In the genomic region with DNA sequence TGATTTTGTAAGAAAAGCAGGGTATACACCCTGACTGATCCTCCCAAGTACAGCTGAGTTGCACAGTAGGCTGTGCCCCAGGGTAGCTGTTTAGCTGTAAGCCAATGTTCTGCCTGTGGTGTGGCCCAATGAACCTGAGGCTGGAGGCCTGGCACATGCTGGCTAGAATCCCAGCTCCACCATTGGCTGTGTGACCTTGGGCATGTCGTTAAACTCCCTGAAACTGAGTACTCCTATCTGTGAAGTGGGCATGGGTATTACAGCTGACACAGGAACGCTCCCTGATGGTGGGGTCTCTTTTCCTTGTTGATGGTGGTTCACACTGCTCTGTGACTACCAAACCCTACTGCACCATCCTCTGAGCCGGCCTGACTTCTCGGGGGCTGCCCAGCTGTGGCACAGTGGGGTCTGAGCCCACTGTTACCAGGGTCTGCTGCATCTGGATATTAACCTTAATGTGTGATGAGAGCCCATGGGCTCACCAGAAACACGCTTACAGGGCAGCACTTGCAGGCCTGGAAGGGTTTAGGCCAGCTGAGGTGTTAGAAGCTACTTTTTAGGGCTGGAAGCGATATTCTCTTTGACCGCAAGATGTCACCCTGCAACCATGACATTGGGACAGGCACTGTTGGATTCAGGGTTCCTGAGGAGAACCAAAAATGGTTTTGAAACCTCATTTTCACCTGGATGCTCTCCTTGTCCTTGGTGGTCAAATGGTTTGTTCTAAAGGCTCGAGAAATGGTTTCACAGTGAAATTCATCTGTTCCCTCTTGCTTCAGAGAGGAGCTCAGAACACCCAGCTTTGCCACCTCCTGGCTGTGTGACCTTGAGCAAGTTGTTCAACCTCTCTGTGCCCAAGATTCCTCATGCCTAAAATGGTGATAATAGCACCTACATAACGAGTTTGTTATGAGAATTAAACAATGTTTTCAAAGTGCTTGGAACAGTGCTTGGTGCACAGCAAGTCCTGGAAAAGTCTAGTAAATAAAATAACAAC, we compare ENCODE assay signal across 8 cellular contexts. TPM values are rescaled to one million over a fixed set of nuclear protein-coding genes. Genes with fewer than 3 reads are reported as not detected.
DNase-seq lines count a peak whose midpoint lies in the region; ATAC-seq and TF ChIP-seq lines count a peak whose summit lies in the region.

No MANE protein-coding gene starts in this region.

- no peak overlapping the region for H3K4me3 ChIP-seq in WERI-Rb-1 (ENCODE audit: low read depth, low read length)
- H3K4me3 ChIP-seq in choroid plexus epithelial cell (ENCODE audit: low read depth, low read length): no peak overlapping the region

- no peaks in the 10 kb centered on the region for H3K27me3 ChIP-seq in WERI-Rb-1 (ENCODE audit: insufficient read depth, low read depth, severe bottlenecking)

- ATAC-seq in left lobe of liver (peak; percentile 78), HG03442 (IDR thresholded peaks at IDR 0.05; ENCODE audit: unreplicated experiment) (no peak)

- H3K9me3 ChIP-seq in WERI-Rb-1 (ENCODE audit: severe bottlenecking): no peaks in the 10 kb centered on the region

- TF ChIP-seq CTCF in WERI-Rb-1 (IDR thresholded peaks at IDR 0.05; ENCODE audit: low read depth, low read length) (peak; percentile 83), choroid plexus epithelial cell (conservative IDR thresholded peaks at IDR 0.05; ENCODE audit: low read depth, low read length) (peak; percentile 92)

- peak overlapping the region; percentile 76 for H3K27ac ChIP-seq in WERI-Rb-1

- DNase-seq in NCI-H2081 (lab: John Stamatoyannopoulos, UW) (peak; percentile 69 to 74), NCI-H2081 treated with DMSO at 0.1 percent for 48 hours (lab: John Stamatoyannopoulos, UW) (no peak), M059J (ENCODE audit: low read depth) (peak; percentile 72), WERI-Rb-1 (peak; percentile 72), choroid plexus epithelial cell (ENCODE audit: low read depth) (peak; percentile 80), left lobe of liver (ENCODE audit: low spot score) (peak; percentile 70)
- DNase-seq in stimulated activated CD4-positive, alpha-beta T cell treated with anti-CD3 and anti-CD28 coated beads, TNF-alpha, amount 100 ng/mL, for 48 hours (ENCODE audit: low read depth in 3 of 3): peak in 2 of 3 donors; percentile 25 to 27

- no peaks in the 10 kb centered on the region for H3K36me3 ChIP-seq in WERI-Rb-1

RNA-seq across cellular contexts. Expression of a gene that starts 6.8 kb away (rescaled TPM):
- total RNA-seq in M059J (2014; rRNA removed; shearing (Covaris generic)): 0.32 and 0.49 TPM in 2 replicates
- 17.5 TPM for total RNA-seq in left lobe of liver

Comparison
In these comparisons a context has a peak if more than half of its experiments do, and no peak if none do; other contexts are left out.
1. RNA of a gene that starts 6.8 kb away (total RNA-seq): 17.5 TPM in left lobe of liver (single experiment); 0.32 to 0.49 TPM in M059J; every median in the first group is over 10 times any median in the second.